Comparison of ENCODE assay signal across 9 cellular contexts in the genomic region with DNA sequence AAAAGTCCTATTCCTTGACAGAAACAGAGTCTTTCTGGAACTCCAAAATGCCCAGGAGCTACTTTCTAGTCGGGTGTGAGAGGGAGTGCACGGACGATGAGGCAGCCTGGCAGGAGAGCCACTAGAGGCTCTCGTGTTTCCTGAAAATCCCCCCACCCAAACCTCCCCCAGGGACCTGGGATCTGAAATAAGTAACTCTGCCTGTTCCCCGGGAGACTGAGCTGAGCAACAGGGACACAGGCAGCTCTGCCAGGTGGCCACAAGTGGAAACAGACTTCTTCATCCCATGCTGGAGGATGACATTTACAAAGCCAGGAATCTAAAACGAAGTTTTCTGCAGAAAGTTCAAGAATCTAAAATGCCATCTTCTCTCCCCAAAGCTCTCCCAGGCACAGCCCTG.
DNase-seq lines count a peak whose midpoint lies in the region; ATAC-seq and TF ChIP-seq lines count a peak whose summit lies in the region.
"Had no signal": no experiment of that assay in that cellular context is flagged by ENCODE, and none has a peak within 500 bp of the region (broad histone marks: within the 10 kb centered on the region; RNA-seq: fewer than 3 reads in every experiment).

No MANE protein-coding gene starts in this region.

- no peaks in the 10 kb centered on the region for H4K20me1 ChIP-seq in hepatocyte (ENCODE audit: insufficient read depth, poor library complexity, severe bottlenecking)

- WGBS in hepatocyte (ENCODE audit: low lambda C conversion rate, missing lambda C conversion rate) = 19% methylated on average over 6 of the region's 6 CpGs

- no peak overlapping the region for H2AFZ ChIP-seq in hepatocyte

- H3K4me3 ChIP-seq in hepatocyte (no peak overlapping the region), thoracic aorta (no peak overlapping the region)

- no peaks in the 10 kb centered on the region for H3K9me3 Mint-ChIP-seq in activated CD4-positive, alpha-beta memory T cell treated with anti-CD3 and anti-CD28 coated beads, Interleukin-2, amount 10 ng/mL, durations not matched to agents 7 days and 5 days
- H3K9me3 Mint-ChIP-seq in activated CD4-positive, alpha-beta memory T cell treated with anti-CD3 and anti-CD28 coated beads for 36 hours = no peaks in the 10 kb centered on the region
- no peaks in the 10 kb centered on the region for H3K9me3 Mint-ChIP-seq in activated T-helper 17 cell treated with anti-CD3 and anti-CD28 coated beads, Interleukin-2, amount 50 U/mL, for 72 hours
- H3K9me3 Mint-ChIP-seq: stimulated activated naive CD8-positive, alpha-beta T cell treated with anti-CD3 and anti-CD28 coated beads, Interleukin-15, amount 100 ng/mL, for 72 hours had no signal

- TF ChIP-seq CTCF in hepatocyte (IDR thresholded peaks at IDR 0.05; ENCODE audit: poor library complexity) = no peak
- no peak for TF ChIP-seq CTCF in thoracic aorta (IDR thresholded peaks at IDR 0.05)

- no peak overlapping the region for H3K4me3 Mint-ChIP-seq in activated CD4-positive, alpha-beta memory T cell treated with anti-CD3 and anti-CD28 coated beads, Interleukin-2, amount 10 ng/mL, durations not matched to agents 7 days and 5 days
- no peak overlapping the region for H3K4me3 Mint-ChIP-seq in activated CD4-positive, alpha-beta memory T cell treated with anti-CD3 and anti-CD28 coated beads for 36 hours
- peak overlapping the region; percentile 76 for H3K4me3 Mint-ChIP-seq in activated T-helper 17 cell treated with anti-CD3 and anti-CD28 coated beads, Interleukin-2, amount 50 U/mL, for 72 hours

- H3K9me3 ChIP-seq in hepatocyte (ENCODE audit: low read depth) (no peaks in the 10 kb centered on the region), thoracic aorta (no peaks in the 10 kb centered on the region)

- no peak overlapping the region for H3K4me2 ChIP-seq in hepatocyte

- no peaks in the 10 kb centered on the region for H3K27me3 Mint-ChIP-seq in activated CD4-positive, alpha-beta memory T cell treated with anti-CD3 and anti-CD28 coated beads, Interleukin-2, amount 10 ng/mL, durations not matched to agents 7 days and 5 days
- H3K27me3 Mint-ChIP-seq in activated CD4-positive, alpha-beta memory T cell treated with anti-CD3 and anti-CD28 coated beads for 36 hours = no peaks in the 10 kb centered on the region
- no peaks in the 10 kb centered on the region for H3K27me3 Mint-ChIP-seq in activated T-helper 17 cell treated with anti-CD3 and anti-CD28 coated beads, Interleukin-2, amount 50 U/mL, for 72 hours
- H3K27me3 Mint-ChIP-seq: stimulated activated naive CD8-positive, alpha-beta T cell treated with anti-CD3 and anti-CD28 coated beads, Interleukin-15, amount 100 ng/mL, for 72 hours had no signal

- H3K79me2 ChIP-seq in hepatocyte = peaks cover 3% of the 10 kb centered on the region

- POLR2A ChIA-PET in activated CD4-positive, alpha-beta memory T cell treated with anti-CD3 and anti-CD28 coated beads, Interleukin-2, amount 10 ng/mL, durations not matched to agents 7 days and 5 days (lab: Charles Lee) = interaction anchor here (1.0 to 8.5 kb wide), 16 partner anchors 8 to 600 kb away, joined by 3 to 113 read pairs (median 4); a partner anchor contains a TSS
- POLR2A ChIA-PET in activated CD4-positive, alpha-beta memory T cell treated with anti-CD3 and anti-CD28 coated beads for 36 hours (lab: Charles Lee) = interaction anchor here (0.8 to 3.3 kb wide), 13 partner anchors 8 to 77 kb away, joined by 3 to 18 read pairs (median 5); a partner anchor contains a TSS

- DNase-seq in activated CD4-positive, alpha-beta memory T cell treated with anti-CD3 and anti-CD28 coated beads, Interleukin-2, amount 10 ng/mL, durations not matched to agents 7 days and 5 days = no peak
- DNase-seq in activated CD4-positive, alpha-beta memory T cell treated with anti-CD3 and anti-CD28 coated beads for 36 hours = no peak
- no peak for DNase-seq in hepatocyte (ENCODE audit: low spot score)
- DNase-seq in thoracic aorta (ENCODE audit: low spot score) = no peak
- no peak for DNase-seq in SK-N-DZ (ENCODE audit: low spot score)
- no peak for DNase-seq in A172 (ENCODE audit: low spot score)

- no peaks in the 10 kb centered on the region for H3K36me3 ChIP-seq in hepatocyte (replicated peaks; ENCODE audit: insufficient read depth, low read depth)
- no peaks in the 10 kb centered on the region for H3K36me3 ChIP-seq in thoracic aorta

- H3K4me1 Mint-ChIP-seq in activated CD4-positive, alpha-beta memory T cell treated with anti-CD3 and anti-CD28 coated beads, Interleukin-2, amount 10 ng/mL, durations not matched to agents 7 days and 5 days = peaks cover 88% of the 10 kb centered on the region
- H3K4me1 Mint-ChIP-seq in activated CD4-positive, alpha-beta memory T cell treated with anti-CD3 and anti-CD28 coated beads for 36 hours (ENCODE audit: low read depth) = peaks cover 82% of the 10 kb centered on the region
- peaks cover 76% of the 10 kb centered on the region for H3K4me1 Mint-ChIP-seq in activated T-helper 17 cell treated with anti-CD3 and anti-CD28 coated beads, Interleukin-2, amount 50 U/mL, for 72 hours
- H3K4me1 Mint-ChIP-seq: stimulated activated naive CD8-positive, alpha-beta T cell treated with anti-CD3 and anti-CD28 coated beads, Interleukin-15, amount 100 ng/mL, for 72 hours had no signal

- no peaks in the 10 kb centered on the region for H3K27me3 ChIP-seq in hepatocyte
- no peaks in the 10 kb centered on the region for H3K27me3 ChIP-seq in thoracic aorta (replicated peaks; ENCODE audit: insufficient read depth)

- H3K27ac ChIP-seq in hepatocyte (peak overlapping the region; percentile 89), thoracic aorta (peak overlapping the region; percentile 89 to 94)

- H3K9me2 ChIP-seq in hepatocyte (replicated peaks; ENCODE audit: insufficient read depth) = no peaks in the 10 kb centered on the region

- peak overlapping the region; percentile 92 for H3K27ac Mint-ChIP-seq in activated CD4-positive, alpha-beta memory T cell treated with anti-CD3 and anti-CD28 coated beads, Interleukin-2, amount 10 ng/mL, durations not matched to agents 7 days and 5 days
- no peak overlapping the region for H3K27ac Mint-ChIP-seq in activated CD4-positive, alpha-beta memory T cell treated with anti-CD3 and anti-CD28 coated beads for 36 hours
- H3K27ac Mint-ChIP-seq in activated T-helper 17 cell treated with anti-CD3 and anti-CD28 coated beads, Interleukin-2, amount 50 U/mL, for 72 hours = peak overlapping the region; percentile 95

- ATAC-seq in activated T-helper 17 cell treated with anti-CD3 and anti-CD28 coated beads, Interleukin-2, amount 50 U/mL, for 72 hours (replicated peaks) = no peak
- ATAC-seq in thoracic aorta (ENCODE audit: insufficient number of reproducible peaks, low FRiP score, low read depth) (no peak), HG03135 (IDR thresholded peaks at IDR 0.05; ENCODE audit: unreplicated experiment) (no peak)

- H3K4me1 ChIP-seq in hepatocyte (ENCODE audit: insufficient read depth) (peaks cover 34% of the 10 kb centered on the region), thoracic aorta (ENCODE audit: control insufficient read depth in 1 of 2, low read depth in 2 of 2) (peaks cover 70 to 95% of the 10 kb centered on the region in 2 donors)

- CTCF ChIA-PET in activated CD4-positive, alpha-beta memory T cell treated with anti-CD3 and anti-CD28 coated beads, Interleukin-2, amount 10 ng/mL, durations not matched to agents 7 days and 5 days (lab: Charles Lee) = interaction anchor here (1.2 to 2.8 kb wide), 17 partner anchors 8 to 597 kb away, joined by 3 to 12 read pairs (median 6); a partner anchor contains a TSS
- CTCF ChIA-PET in activated CD4-positive, alpha-beta memory T cell treated with anti-CD3 and anti-CD28 coated beads for 36 hours (lab: Charles Lee) = interaction anchor here (0.7 to 5.0 kb wide), 13 partner anchors 8 to 223 kb away, joined by 3 to 43 read pairs (median 6); no protein-coding TSS in a partner anchor

- intact Hi-C loops in activated CD4-positive, alpha-beta memory T cell treated with anti-CD3 and anti-CD28 coated beads for 36 hours (cut with micrococcal nuclease) = loop anchor here (2.0 kb wide), 1 partner anchor 69 kb away; no protein-coding TSS in a partner anchor

- H3K36me3 Mint-ChIP-seq in activated CD4-positive, alpha-beta memory T cell treated with anti-CD3 and anti-CD28 coated beads, Interleukin-2, amount 10 ng/mL, durations not matched to agents 7 days and 5 days (ENCODE audit: low read depth) = peaks cover 19% of the 10 kb centered on the region
- H3K36me3 Mint-ChIP-seq in activated CD4-positive, alpha-beta memory T cell treated with anti-CD3 and anti-CD28 coated beads for 36 hours = peaks cover 10% of the 10 kb centered on the region
- peaks cover 24% of the 10 kb centered on the region for H3K36me3 Mint-ChIP-seq in activated T-helper 17 cell treated with anti-CD3 and anti-CD28 coated beads, Interleukin-2, amount 50 U/mL, for 72 hours (ENCODE audit: low read depth)
